Comparison of ENCODE assay signal across 8 cellular contexts in genomic region chr1:220272047-220272840, GRCh38. TPM values are rescaled to one million over a fixed set of nuclear protein-coding genes. Genes with fewer than 3 reads are reported as not detected.
A peak's percentile ranks its signal among the peaks of the same experiment; 100 is the strongest.
DNase-seq lines count a peak whose midpoint lies in the region; ATAC-seq and TF ChIP-seq lines count a peak whose summit lies in the region.

Gene RAB3GAP2, minus strand, starts transcription at chr1:220272453. Its CDS starts 116 bp downstream, at chr1:220272337.

- H3F3A ChIP-seq in Loucy (ENCODE audit: low read depth) (no peaks in the 10 kb centered on the region), neural cell (ENCODE audit: insufficient read depth, low read length, poor library complexity, severe bottlenecking) (no peaks in the 10 kb centered on the region)

- peaks cover 48% of the 10 kb centered on the region for H3K79me2 ChIP-seq in Loucy (ENCODE audit: insufficient read depth, low read length)
- H3K79me2 ChIP-seq in neural cell (replicated peaks; ENCODE audit: insufficient read depth, low read length) = peaks cover 41% of the 10 kb centered on the region

- H3K4me1 Mint-ChIP-seq in activated T-helper 2 cell treated with anti-CD3 and anti-CD28 coated beads, Interferon-gamma antibody, Interleukin-2, Interleukin-4, amounts not matched to agents 10 μg/mL and 5 μg/mL and 100 μg/mL, durations not matched to agents 14 hours and 24 hours and 36 hours (ENCODE audit: low read depth) = peaks cover 14% of the 10 kb centered on the region

- no peak for TF ChIP-seq CTCF in Loucy (conservative IDR thresholded peaks at IDR 0.05; ENCODE audit: low read length)
- TF ChIP-seq CTCF in RWPE2 (IDR thresholded peaks at IDR 0.05; ENCODE audit: poor library complexity, severe bottlenecking) = no peak
- peak; percentile 24 for TF ChIP-seq CTCF in neural cell (IDR thresholded peaks at IDR 0.05; ENCODE audit: poor library complexity, severe bottlenecking)
- no peak for TF ChIP-seq CTCF in stomach (IDR thresholded peaks at IDR 0.05)

- WGBS in stomach, 5 donors = 0 to 1% (median 0%) methylated on average over 49 of the region's 49 CpGs

- peak within 1 kb of the TSS; percentile 96 for H3K4me2 ChIP-seq in Loucy (ENCODE audit: low read depth, low read length, poor library complexity, severe bottlenecking)
- H3K4me2 ChIP-seq in neural cell (ENCODE audit: low read length) = peak within 1 kb of the TSS; percentile 90

- no peaks in the 10 kb centered on the region for H3K27me3 ChIP-seq in H7 (ENCODE audit: control insufficient read depth, insufficient read depth, low read length)
- H3K27me3 ChIP-seq in Loucy (ENCODE audit: insufficient read depth, low read length, poor library complexity, severe bottlenecking) = peaks cover 16% of the 10 kb centered on the region
- no peaks in the 10 kb centered on the region for H3K27me3 ChIP-seq in RWPE2 (ENCODE audit: insufficient read depth, poor library complexity, severe bottlenecking)
- H3K27me3 ChIP-seq in neural cell (ENCODE audit: insufficient read depth, low read depth, low read length) = no peaks in the 10 kb centered on the region
- H3K27me3 ChIP-seq in stomach = no peaks in the 10 kb centered on the region

- DNase-seq in ELR (ENCODE audit: low read depth) = peak; percentile 93
- peak; percentile 95 for DNase-seq in H7
- peak; percentile 85 for DNase-seq in RWPE2 (ENCODE audit: low spot score)
- DNase-seq in activated T-helper 2 cell treated with anti-CD3 and anti-CD28 coated beads, Interferon-gamma antibody, Interleukin-2, Interleukin-4, amounts not matched to agents 10 μg/mL and 5 μg/mL and 100 μg/mL, durations not matched to agents 14 hours and 24 hours and 36 hours (ENCODE audit: low spot score) = peak; percentile 97
- peak; percentile 90 for DNase-seq in fibroblast of the conjunctiva (ENCODE audit: low read depth)
- peak; percentile 96 for DNase-seq in stomach

- H3K4me3 ChIP-seq in H7 (ENCODE audit: insufficient read depth, low read depth, low read length) (peak within 1 kb of the TSS; percentile 98), Loucy (ENCODE audit: low read length, poor library complexity, severe bottlenecking) (peak within 1 kb of the TSS; percentile 88), RWPE2 (ENCODE audit: severe bottlenecking) (peak within 1 kb of the TSS; percentile 58), neural cell (ENCODE audit: low read length) (peak within 1 kb of the TSS; percentile 91), stomach (peak within 1 kb of the TSS; percentile 80 to 85 (median 84))

- H3K9me3 ChIP-seq in Loucy (ENCODE audit: insufficient read depth, low read depth, low read length) (no peaks in the 10 kb centered on the region), RWPE2 (ENCODE audit: severe bottlenecking) (no peaks in the 10 kb centered on the region), neural cell (ENCODE audit: low read length) (no peaks in the 10 kb centered on the region), stomach (no peaks in the 10 kb centered on the region)

- peaks cover 18% of the 10 kb centered on the region for H3K36me3 Mint-ChIP-seq in activated T-helper 2 cell treated with anti-CD3 and anti-CD28 coated beads, Interferon-gamma antibody, Interleukin-2, Interleukin-4, amounts not matched to agents 10 μg/mL and 5 μg/mL and 100 μg/mL, durations not matched to agents 14 hours and 24 hours and 36 hours (ENCODE audit: low read depth)

- H3K9ac ChIP-seq in Loucy (ENCODE audit: low read depth, low read length, poor library complexity, severe bottlenecking) (peak within 1 kb of the TSS; percentile 95), neural cell (ENCODE audit: low read length) (peak within 1 kb of the TSS; percentile 97)

- peak in 1 of 4 donors; percentile 26 for TF ChIP-seq POLR2A in stomach (IDR thresholded peaks at IDR 0.05)

- peaks cover 12% of the 10 kb centered on the region for H3K27me3 Mint-ChIP-seq in activated T-helper 2 cell treated with anti-CD3 and anti-CD28 coated beads, Interferon-gamma antibody, Interleukin-2, Interleukin-4, amounts not matched to agents 10 μg/mL and 5 μg/mL and 100 μg/mL, durations not matched to agents 14 hours and 24 hours and 36 hours (ENCODE audit: low read depth)

- H3K27ac ChIP-seq in RWPE2 (ENCODE audit: poor library complexity, severe bottlenecking) (peak within 1 kb of the TSS; percentile 42), neural cell (ENCODE audit: low read length) (peak within 1 kb of the TSS; percentile 96), stomach (peak within 1 kb of the TSS; percentile 81 to 92 (median 90))

- H3K9me3 Mint-ChIP-seq in activated T-helper 2 cell treated with anti-CD3 and anti-CD28 coated beads, Interferon-gamma antibody, Interleukin-2, Interleukin-4, amounts not matched to agents 10 μg/mL and 5 μg/mL and 100 μg/mL, durations not matched to agents 14 hours and 24 hours and 36 hours = no peaks in the 10 kb centered on the region

- no peak within 1 kb of the TSS for H3K27ac Mint-ChIP-seq in activated T-helper 2 cell treated with anti-CD3 and anti-CD28 coated beads, Interferon-gamma antibody, Interleukin-2, Interleukin-4, amounts not matched to agents 10 μg/mL and 5 μg/mL and 100 μg/mL, durations not matched to agents 14 hours and 24 hours and 36 hours

- peaks cover 3% of the 10 kb centered on the region; the same call in 1 of the 2 replicates for H3K36me3 ChIP-seq in H7 (replicated peaks; ENCODE audit: control insufficient read depth, insufficient read depth, low read length)
- no peaks in the 10 kb centered on the region for H3K36me3 ChIP-seq in Loucy (ENCODE audit: insufficient read depth, low read length)
- peaks cover 2% of the 10 kb centered on the region; the same call in 1 of the 2 replicates for H3K36me3 ChIP-seq in RWPE2 (ENCODE audit: low read depth)
- peaks cover 10% of the 10 kb centered on the region for H3K36me3 ChIP-seq in neural cell (ENCODE audit: insufficient read depth, low read length)
- peaks cover 0 to 23% (median 13%) of the 10 kb centered on the region in 4 donors for H3K36me3 ChIP-seq in stomach

- no peak within 1 kb of the TSS for H3K4me3 Mint-ChIP-seq in activated T-helper 2 cell treated with anti-CD3 and anti-CD28 coated beads, Interferon-gamma antibody, Interleukin-2, Interleukin-4, amounts not matched to agents 10 μg/mL and 5 μg/mL and 100 μg/mL, durations not matched to agents 14 hours and 24 hours and 36 hours (ENCODE audit: low read depth)

- H2AFZ ChIP-seq in Loucy (ENCODE audit: low read length) (peak within 1 kb of the TSS; percentile 99), neural cell (ENCODE audit: low read depth, low read length) (peak within 1 kb of the TSS; percentile 97)

- intact Hi-C loops in activated T-helper 2 cell treated with anti-CD3 and anti-CD28 coated beads, Interferon-gamma antibody, Interleukin-2, Interleukin-4, amounts not matched to agents 10 μg/mL and 5 μg/mL and 100 μg/mL, durations not matched to agents 14 hours and 24 hours and 36 hours (cut with micrococcal nuclease) = loop anchor here (1.0 to 5.0 kb wide), 4 partner anchors 55 to 226 kb away; partner anchors contain the start of genes BPNT1 and EPRS1
- intact Hi-C loops in stomach (cut with DNase I; ENCODE audit: low total_unique reads) = no loop called here

- H4K20me1 ChIP-seq in Loucy (ENCODE audit: insufficient read depth, low read length, poor library complexity, severe bottlenecking) (peaks cover 21% of the 10 kb centered on the region), neural cell (ENCODE audit: insufficient read depth) (no peaks in the 10 kb centered on the region)

- H3K4me1 ChIP-seq in Loucy (ENCODE audit: insufficient read depth, low read length, poor library complexity, severe bottlenecking) (peaks cover 41% of the 10 kb centered on the region), RWPE2 (ENCODE audit: insufficient read depth, poor library complexity, severe bottlenecking) (peaks cover 5% of the 10 kb centered on the region), stomach (peaks cover 14 to 42% (median 28%) of the 10 kb centered on the region in 4 donors)

- TF ChIP-seq RAD21 in neural cell (conservative IDR thresholded peaks at IDR 0.05) = peak; percentile 38

- ATAC-seq in RWPE2 (ENCODE audit: low read depth) = peak; percentile 93

- H3K9me2 ChIP-seq in Loucy (replicated peaks; ENCODE audit: low read depth, low read length) (no peaks in the 10 kb centered on the region), neural cell (ENCODE audit: insufficient read depth, low read length) (no peaks in the 10 kb centered on the region)

- TF ChIP-seq EP300 in neural cell (conservative IDR thresholded peaks at IDR 0.05; ENCODE audit: poor library complexity, severe bottlenecking) (peak; percentile 53), stomach (IDR thresholded peaks at IDR 0.05) (no peak)

TF ChIP-seq in neural cell, 6 proteins besides CTCF, POLR2A, EP300 and RAD21:
- TF ChIP-seq SMC3 (conservative IDR thresholded peaks at IDR 0.05; ENCODE audit: poor library complexity) (peak; percentile 26), POLR2AphosphoS5 (IDR thresholded peaks at IDR 0.05) (peak; percentile 95), TAF1 (IDR thresholded peaks at IDR 0.05; ENCODE audit: low read depth) (no peak), EZH2 (IDR thresholded peaks at IDR 0.05; ENCODE audit: borderline replicate concordance, insufficient read depth, low read length, poor library complexity, severe bottlenecking) (no peak), MXI1 (conservative IDR thresholded peaks at IDR 0.05; ENCODE audit: poor library complexity, severe bottlenecking) (peak; percentile 48)

RNA-seq across cellular contexts. Expression of gene RAB3GAP2, which starts in this region (rescaled TPM):
- total RNA-seq in H7 (2014; rRNA removed; shearing (Covaris generic)) = 32.4 and 43.5 TPM in 2 replicates
- 52.8 and 60.7 TPM in 2 replicates for total RNA-seq in activated T-helper 2 cell treated with anti-CD3 and anti-CD28 coated beads, Interferon-gamma antibody, Interleukin-2, Interleukin-4, amounts not matched to agents 10 μg/mL and 5 μg/mL and 100 μg/mL, durations not matched to agents 14 hours and 24 hours and 36 hours
- 39.9 and 41.0 TPM in 2 replicates for polyA plus RNA-seq in neural cell
- polyA minus RNA-seq in neural cell = 66.7 and 74.9 TPM in 2 replicates
- 10 to 100 TPM in 4 of 5 donors, 1 to 10 TPM in 1; 9.8 to 56.0 (median 29.1) TPM for total RNA-seq in stomach
- polyA plus RNA-seq in stomach = 1 to 10 TPM; 3.7 to 5.5 (median 4.6) TPM

Comparison
In these comparisons a context has a peak if more than half of its experiments do, and no peak if none do; other contexts are left out.
1. Peak in every context shown above with its lines: DNase-seq, ATAC-seq, H3K4me3 ChIP-seq and H3K27ac ChIP-seq.
2. H3K27ac ChIP-seq: peak in every context shown above with its lines; median percentile 96 in neural cell; 90 in stomach; 42 in RWPE2.